8 cellular contexts compared by ENCODE assay signal in genomic region chr1:84090447-84091244, GRCh38. TPM values are rescaled to one million over a fixed set of nuclear protein-coding genes. Genes with fewer than 3 reads are reported as not detected.
A peak's percentile ranks its signal among the peaks of the same experiment; 100 is the strongest.
DNase-seq lines count a peak whose midpoint lies in the region; ATAC-seq and TF ChIP-seq lines count a peak whose summit lies in the region.

No MANE protein-coding gene starts in this region.

- H3K4me3 ChIP-seq in duodenal mucosa (ENCODE audit: low read depth in 1 of 2, low read length in 2 of 2) (peak overlapping the region; percentile 33 to 56), right atrium auricular region (no peak overlapping the region)

- peak; percentile 86 for DNase-seq in DMS53 treated with DMSO at 0.1 percent for 48 hours (lab: John Stamatoyannopoulos, UW; ENCODE audit: unreplicated experiment)
- no peak for DNase-seq in erythroblast (lab: John Stamatoyannopoulos, UW)
- DNase-seq in NCI-H1694 (lab: John Stamatoyannopoulos, UW), result no peak
- no peak for DNase-seq in right atrium auricular region (ENCODE audit: low spot score)
- no peak for DNase-seq in activated gamma-delta T cell treated with Interleukin-2 at 50 U/mL for 16 hours

- H3K4me1 ChIP-seq in duodenal mucosa (ENCODE audit: control insufficient read depth in 1 of 2, insufficient read depth in 2 of 2, low read length in 2 of 2), result peaks cover 0 to 3% of the 10 kb centered on the region in 2 donors
- peaks cover 0 to 8% of the 10 kb centered on the region in 2 donors for H3K4me1 ChIP-seq in right atrium auricular region

- no peaks in the 10 kb centered on the region for H3K36me3 ChIP-seq in duodenal mucosa (ENCODE audit: control insufficient read depth in 1 of 2, insufficient read depth in 2 of 2, low read length in 2 of 2)
- H3K36me3 ChIP-seq in right atrium auricular region, result no peaks in the 10 kb centered on the region

- H3K27me3 ChIP-seq in duodenal mucosa (ENCODE audit: control insufficient read depth in 1 of 2, insufficient read depth in 2 of 2, low read length in 2 of 2) (no peaks in the 10 kb centered on the region), right atrium auricular region (no peaks in the 10 kb centered on the region)

- ATAC-seq in GM19438 (IDR thresholded peaks at IDR 0.05; ENCODE audit: low read depth, unreplicated experiment), result peak; percentile 58
- ATAC-seq in HG03457 (IDR thresholded peaks at IDR 0.05; ENCODE audit: unreplicated experiment), result peak; percentile 75

- H3K27ac ChIP-seq in duodenal mucosa (ENCODE audit: low read depth, low read length) (no peak overlapping the region), right atrium auricular region (no peak overlapping the region)

- no peak for TF ChIP-seq CTCF in right atrium auricular region (IDR thresholded peaks at IDR 0.05)

- H3K9ac ChIP-seq in duodenal mucosa (ENCODE audit: low read depth in 1 of 2, low read length in 2 of 2), result peak overlapping the region in 1 of 2 donors; percentile 15

- no peaks in the 10 kb centered on the region for H3K9me3 ChIP-seq in duodenal mucosa (ENCODE audit: control insufficient read depth in 1 of 2, low read length in 2 of 2)
- no peaks in the 10 kb centered on the region for H3K9me3 ChIP-seq in right atrium auricular region

- TF ChIP-seq POLR2A in erythroblast (IDR thresholded peaks at IDR 0.05; ENCODE audit: low read length), result no peak

RNA-seq across cellular contexts. Expression of gene PRKACB, which starts 53.4 kb away (rescaled TPM):
- 10 to 100 TPM; 25.2 to 35.0 TPM for total RNA-seq in right atrium auricular region

Comparison
In these comparisons a context has a peak if more than half of its experiments do, and no peak if none do; other contexts are left out.
1. H3K4me3 ChIP-seq: peak in duodenal mucosa (2 of 2); none in right atrium auricular region (0 of 2).